Comparison of ENCODE assay signal across 14 cellular contexts in genomic region chr1:205450448-205450847, GRCh38. TPM values are rescaled to one million over a fixed set of nuclear protein-coding genes. Genes with fewer than 3 reads are reported as not detected.
A peak's percentile ranks its signal among the peaks of the same experiment; 100 is the strongest.
DNase-seq lines count a peak whose midpoint lies in the region; ATAC-seq lines count a peak whose summit lies in the region.
"Had no signal": no experiment of that assay in that cellular context is flagged by ENCODE, and none has a peak within 500 bp of the region (broad histone marks: within the 10 kb centered on the region; RNA-seq: fewer than 3 reads in every experiment).

No MANE protein-coding gene starts in this region.

- H3K27me3 ChIP-seq in H7 (ENCODE audit: control insufficient read depth, insufficient read depth, low read length): peaks cover 23% of the 10 kb centered on the region

- no peaks in the 10 kb centered on the region for H3K9me3 Mint-ChIP-seq in activated T-helper 17 cell treated with anti-CD3 and anti-CD28 coated beads, Interleukin-2, amount 50 U/mL, for 72 hours
- H3K9me3 Mint-ChIP-seq: activated CD4-positive, alpha-beta memory T cell treated with anti-CD3 and anti-CD28 coated beads for 36 hours; activated naive CD8-positive, alpha-beta T cell treated with anti-CD3 and anti-CD28 coated beads, Interleukin-2, amount 50 U/mL, for 24 hours; effector memory CD8-positive, alpha-beta T cell had no signal

- H3K36me3 ChIP-seq in H7 (replicated peaks; ENCODE audit: control insufficient read depth, insufficient read depth, low read length) (no peaks in the 10 kb centered on the region), mesodermal cell (ENCODE audit: control insufficient read depth, insufficient read depth, low read length) (no peaks in the 10 kb centered on the region)

- H3K27ac ChIP-seq in mesodermal cell (ENCODE audit: low read depth, low read length, severe bottlenecking): peak overlapping the region; percentile 74

- ATAC-seq in activated T-helper 17 cell treated with anti-CD3 and anti-CD28 coated beads, Interleukin-2, amount 50 U/mL, for 72 hours (replicated peaks): no peak
- ATAC-seq in GM19467 (IDR thresholded peaks at IDR 0.05; ENCODE audit: unreplicated experiment): no peak
- ATAC-seq: effector memory CD8-positive, alpha-beta T cell had no signal

- WGBS in mesodermal cell (ENCODE audit: insufficient coverage in 2 of 2), 2 experiments: 5 to 13% methylated on average over 3 of the region's 4 CpGs

- H3K36me3 Mint-ChIP-seq in activated T-helper 17 cell treated with anti-CD3 and anti-CD28 coated beads, Interleukin-2, amount 50 U/mL, for 72 hours (ENCODE audit: low read depth): no peaks in the 10 kb centered on the region
- H3K36me3 Mint-ChIP-seq: activated CD4-positive, alpha-beta memory T cell treated with anti-CD3 and anti-CD28 coated beads for 36 hours had no signal

- peaks cover 37% of the 10 kb centered on the region for H3K27me3 Mint-ChIP-seq in activated T-helper 17 cell treated with anti-CD3 and anti-CD28 coated beads, Interleukin-2, amount 50 U/mL, for 72 hours

- no peaks in the 10 kb centered on the region for H3K9me3 ChIP-seq in mesodermal cell (ENCODE audit: control insufficient read depth, low read length)

- H3K4me1 Mint-ChIP-seq in activated T-helper 17 cell treated with anti-CD3 and anti-CD28 coated beads, Interleukin-2, amount 50 U/mL, for 72 hours: no peaks in the 10 kb centered on the region

- peak overlapping the region; percentile 28 for H3K27ac Mint-ChIP-seq in activated T-helper 17 cell treated with anti-CD3 and anti-CD28 coated beads, Interleukin-2, amount 50 U/mL, for 72 hours
- H3K27ac Mint-ChIP-seq: activated CD4-positive, alpha-beta memory T cell treated with anti-CD3 and anti-CD28 coated beads for 36 hours; activated naive CD8-positive, alpha-beta T cell treated with anti-CD3 and anti-CD28 coated beads, Interleukin-2, amount 50 U/mL, for 24 hours; effector memory CD8-positive, alpha-beta T cell had no signal

- H3K4me1 ChIP-seq in mesodermal cell (ENCODE audit: control insufficient read depth, insufficient read depth, low read length, poor library complexity, severe bottlenecking): peaks cover 74% of the 10 kb centered on the region

- DNase-seq in H7 (no peak), activated T-cell treated with anti-CD3 and anti-CD28 coated beads for 4 hours (no peak), midbrain (lab: John Stamatoyannopoulos, UW) (no peak)
- DNase-seq: C1 segment of cervical spinal cord; effector memory CD8-positive, alpha-beta T cell; MM.1S; NCI-H774; SW 1271 had no signal

- peak overlapping the region; percentile 9; the same call in 1 of the 2 replicates for H3K4me3 ChIP-seq in H7 (ENCODE audit: insufficient read depth, low read depth, low read length)
- H3K4me3 ChIP-seq in mesodermal cell (ENCODE audit: extremely low read depth, insufficient read depth, low read length, poor library complexity, severe bottlenecking): peak overlapping the region; percentile 12

- H3K4me3 Mint-ChIP-seq in activated T-helper 17 cell treated with anti-CD3 and anti-CD28 coated beads, Interleukin-2, amount 50 U/mL, for 72 hours: no peak overlapping the region
- H3K4me3 Mint-ChIP-seq: activated naive CD8-positive, alpha-beta T cell treated with anti-CD3 and anti-CD28 coated beads, Interleukin-2, amount 50 U/mL, for 24 hours; effector memory CD8-positive, alpha-beta T cell had no signal

RNA-seq across cellular contexts. Expression of gene BLACAT1, which starts 5.4 kb away (rescaled TPM):
- total RNA-seq in H7 (2014; rRNA removed; shearing (Covaris generic)): 6.7 and 9.0 TPM in 2 replicates
- under 1 TPM; 0.61 to 0.95 TPM for total RNA-seq in activated T-helper 17 cell treated with anti-CD3 and anti-CD28 coated beads, Interleukin-2, amount 50 U/mL, for 72 hours
- polyA plus RNA-seq in mesodermal cell (2013, experiment 1 of 2): 3.2 TPM
- polyA plus RNA-seq in mesodermal cell (2013, experiment 2 of 2): 2.5 TPM
- total RNA-seq: myocyte had no signal

RNA-seq across cellular contexts. Expression of gene LEMD1, which starts 28.6 kb away (rescaled TPM):
- 19.4 and 25.1 TPM in 2 replicates for total RNA-seq in H7 (2014; rRNA removed; shearing (Covaris generic))
- 1 to 10 TPM in 1 of 2 donors, under 1 TPM in 1; 0.61 to 1.1 TPM for total RNA-seq in activated T-helper 17 cell treated with anti-CD3 and anti-CD28 coated beads, Interleukin-2, amount 50 U/mL, for 72 hours
- 7.1 TPM for polyA plus RNA-seq in mesodermal cell (2013, experiment 1 of 2)
- polyA plus RNA-seq in mesodermal cell (2013, experiment 2 of 2): 4.1 TPM
- total RNA-seq: myocyte had no signal

RNA-seq across cellular contexts. Expression of gene CDK18, which starts 54.0 kb away (rescaled TPM):
- 48.3 and 52.0 TPM in 2 replicates for total RNA-seq in H7 (2014; rRNA removed; shearing (Covaris generic))
- 1 to 10 TPM in 1 of 2 donors, under 1 TPM in 1; 0.91 to 3.0 TPM for total RNA-seq in activated T-helper 17 cell treated with anti-CD3 and anti-CD28 coated beads, Interleukin-2, amount 50 U/mL, for 72 hours
- 33.5 TPM for polyA plus RNA-seq in mesodermal cell (2013, experiment 1 of 2)
- 31.1 TPM for polyA plus RNA-seq in mesodermal cell (2013, experiment 2 of 2)

Comparison
In these comparisons a context has a peak if more than half of its experiments do, and no peak if none do; other contexts are left out.
1. RNA of gene CDK18, which starts 54.0 kb away (total RNA-seq): 48.3 to 52.0 TPM in H7; 0.91 to 3.0 TPM in activated T-helper 17 cell treated with anti-CD3 and anti-CD28 coated beads, Interleukin-2, amount 50 U/mL, for 72 hours; every median in the first group is over 10 times any median in the second.